ENCODE assay signal across 1 cellular context in the genomic region with DNA sequence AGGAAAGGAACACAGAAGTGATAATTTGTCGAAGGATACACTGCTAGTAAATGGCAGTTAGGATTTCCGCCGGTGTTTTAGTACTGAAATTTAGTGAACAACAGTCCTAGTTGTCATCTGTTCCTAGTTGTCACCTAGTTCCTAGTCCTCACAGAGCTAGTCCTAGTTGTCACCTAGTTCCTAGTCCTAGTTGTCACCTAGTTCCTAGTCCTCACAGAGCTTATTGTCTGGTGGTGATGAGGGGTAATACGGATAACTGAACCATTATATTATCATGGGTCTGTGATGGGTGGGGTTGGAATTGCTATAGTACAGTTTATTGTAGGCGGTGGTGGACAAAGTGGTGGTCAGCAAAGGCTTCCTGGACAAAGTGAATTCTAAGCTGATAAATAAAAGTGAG.
TF ChIP-seq lines count a peak whose summit lies in the region.

No MANE protein-coding gene starts in this region.

TF ChIP-seq in HCT116, 20 proteins besides CTCF, POLR2A, EP300 and RAD21:
- TF ChIP-seq POLR2AphosphoS5 (IDR thresholded peaks at IDR 0.05; ENCODE audit: low read depth, low read length) (no peak), ZNF274 (IDR thresholded peaks at IDR 0.05; ENCODE audit: low read depth, low read length) (no peak), YY1 (IDR thresholded peaks at IDR 0.05; ENCODE audit: extremely low read depth, insufficient replicate concordance, low read depth, low read length) (no peak)
- TF ChIP-seq, protein P1, sequence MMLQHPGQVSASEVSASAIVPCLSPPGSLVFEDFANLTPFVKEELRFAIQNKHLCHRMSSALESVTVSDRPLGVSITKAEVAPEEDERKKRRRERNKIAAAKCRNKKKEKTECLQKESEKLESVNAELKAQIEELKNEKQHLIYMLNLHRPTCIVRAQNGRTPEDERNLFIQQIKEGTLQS (IDR thresholded peaks at IDR 0.05) = no peak
